ENCODE assay signal across 8 cellular contexts in the genomic region with DNA sequence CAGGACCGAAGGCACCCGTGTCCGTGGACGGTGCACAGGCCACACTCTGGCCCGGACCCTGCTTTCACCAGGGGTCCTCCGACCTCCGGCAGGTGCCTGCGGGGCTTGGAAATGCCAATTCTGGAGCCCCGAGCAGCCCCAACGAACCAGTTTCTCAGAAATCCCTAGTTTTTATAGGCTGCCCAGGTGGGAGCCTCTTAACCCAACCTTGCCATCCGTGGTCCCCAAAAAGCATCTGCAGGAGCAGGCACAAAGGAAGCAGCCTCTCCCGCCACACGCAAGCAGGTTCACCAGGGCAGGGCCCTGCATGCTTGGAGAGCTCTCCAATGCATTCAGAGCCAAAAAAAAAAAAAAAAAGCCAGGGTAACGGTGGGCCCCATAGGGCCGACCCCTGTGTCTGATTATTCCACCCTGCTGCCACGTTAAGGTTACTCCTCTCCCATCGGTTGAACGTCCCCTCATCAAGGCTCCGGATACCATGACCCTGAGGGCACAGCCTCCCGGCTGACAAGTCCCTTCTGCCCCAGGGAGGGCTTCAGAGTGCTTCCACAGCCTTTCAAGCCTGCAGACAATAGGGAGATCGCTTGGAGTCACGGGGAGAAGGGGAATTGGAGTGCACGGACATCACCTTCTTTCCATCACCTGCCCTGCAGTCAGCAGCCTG. TPM values are rescaled to one million over a fixed set of nuclear protein-coding genes. Genes with fewer than 3 reads are reported as not detected.
A peak's percentile ranks its signal among the peaks of the same experiment; 100 is the strongest.
DNase-seq lines count a peak whose midpoint lies in the region; ATAC-seq and TF ChIP-seq lines count a peak whose summit lies in the region.

No MANE protein-coding gene starts in this region.

- peak overlapping the region; percentile 71 for H3K4me3 Mint-ChIP-seq in chondrocyte (ENCODE audit: unreplicated experiment)
- peak overlapping the region; percentile 76 to 92 (median 85) for H3K4me3 Mint-ChIP-seq in naive thymus-derived CD8-positive, alpha-beta T cell

- ATAC-seq in naive thymus-derived CD8-positive, alpha-beta T cell: no peak
- ATAC-seq in GM18861 (IDR thresholded peaks at IDR 0.05; ENCODE audit: unreplicated experiment): no peak
- ATAC-seq in HG02870 (IDR thresholded peaks at IDR 0.05; ENCODE audit: unreplicated experiment): no peak

- H3K9me3 Mint-ChIP-seq in chondrocyte (ENCODE audit: low read depth): no peaks in the 10 kb centered on the region
- H3K9me3 Mint-ChIP-seq in naive thymus-derived CD8-positive, alpha-beta T cell: no peaks in the 10 kb centered on the region

- peak overlapping the region; percentile 57 for H3K4me3 ChIP-seq in AG09309 (ENCODE audit: control insufficient read depth, low read depth, low read length)
- H3K4me3 ChIP-seq in Jurkat, Clone E6-1 (ENCODE audit: low read length): peak overlapping the region; percentile 78

- POLR2A ChIA-PET in naive thymus-derived CD8-positive, alpha-beta T cell (lab: Charles Lee): interaction anchor here (0.6 to 11.7 kb wide), 19 partner anchors 11 to 1185 kb away, joined by 3 to 135 read pairs (median 4); a partner anchor contains a TSS

- peaks cover 68% of the 10 kb centered on the region for H3K4me1 Mint-ChIP-seq in chondrocyte (ENCODE audit: low read depth)
- peaks cover 10 to 45% (median 29%) of the 10 kb centered on the region in 4 donors for H3K4me1 Mint-ChIP-seq in naive thymus-derived CD8-positive, alpha-beta T cell

- DNase-seq in AG09309 (ENCODE audit: low read depth) (no peak), chondrocyte (ENCODE audit: low spot score) (no peak), NCI-H446 treated with DMSO at 0.1 percent for 48 hours (lab: John Stamatoyannopoulos, UW) (no peak)
- no peak for DNase-seq in Jurkat, Clone E6-1 (ENCODE audit: low read depth, low spot score)
- DNase-seq in naive thymus-derived CD8-positive, alpha-beta T cell: no peak
- DNase-seq in activated CD8-positive, alpha-beta memory T cell treated with anti-CD3 and anti-CD28 coated beads for 24 hours: no peak

- no peaks in the 10 kb centered on the region for H3K36me3 Mint-ChIP-seq in chondrocyte (ENCODE audit: low read depth)
- H3K36me3 Mint-ChIP-seq in naive thymus-derived CD8-positive, alpha-beta T cell: no peaks in the 10 kb centered on the region

- H3K27ac Mint-ChIP-seq in chondrocyte (ENCODE audit: unreplicated experiment): peak overlapping the region; percentile 54
- H3K27ac Mint-ChIP-seq in naive thymus-derived CD8-positive, alpha-beta T cell: peak overlapping the region; percentile 48 to 90 (median 80)

- TF ChIP-seq CTCF in AG09309 (IDR thresholded peaks at IDR 0.05; ENCODE audit: control insufficient read depth, insufficient read depth, low read depth, low read length, missing control alignments) (no peak), chondrocyte (IDR thresholded peaks at IDR 0.05) (no peak)

- H3K27me3 Mint-ChIP-seq in chondrocyte (ENCODE audit: low read depth): no peaks in the 10 kb centered on the region
- H3K27me3 Mint-ChIP-seq in naive thymus-derived CD8-positive, alpha-beta T cell: no peaks in the 10 kb centered on the region

RNA-seq across cellular contexts. Expression of a gene that starts 0.8 kb away (rescaled TPM):
- 16.9 TPM for polyA plus RNA-seq in Jurkat, Clone E6-1 (2012; ENCODE audit: insufficient read depth, insufficient read length)
- 19.5 to 20.0 TPM (median 19.7 TPM) in 3 replicates for total RNA-seq in chondrocyte
- 10 to 100 TPM; 10.1 TPM for total RNA-seq in naive thymus-derived CD8-positive, alpha-beta T cell
- under 1 TPM; 0.15 to 0.42 (median 0.39) TPM for polyA plus RNA-seq in naive thymus-derived CD8-positive, alpha-beta T cell

RNA-seq across cellular contexts. Expression of a gene that starts 4.1 kb away (rescaled TPM):
- polyA plus RNA-seq in Jurkat, Clone E6-1 (2012; ENCODE audit: insufficient read depth, insufficient read length): 38.4 TPM
- total RNA-seq in chondrocyte: 34.9 to 36.8 TPM (median 36.7 TPM) in 3 replicates
- total RNA-seq in naive thymus-derived CD8-positive, alpha-beta T cell: 10 to 100 TPM; 42.7 to 43.0 TPM
- polyA plus RNA-seq in naive thymus-derived CD8-positive, alpha-beta T cell: 100 to 1,000 TPM; 128 to 163 (median 155) TPM

RNA-seq across cellular contexts. Expression of a gene that starts 4.2 kb away (rescaled TPM):
- 34.2 TPM for polyA plus RNA-seq in Jurkat, Clone E6-1 (2012; ENCODE audit: insufficient read depth, insufficient read length)
- total RNA-seq in chondrocyte: 10.8 to 17.7 TPM (median 13.2 TPM) in 3 replicates
- total RNA-seq in naive thymus-derived CD8-positive, alpha-beta T cell: 10 to 100 TPM; 35.0 to 39.8 TPM
- polyA plus RNA-seq in naive thymus-derived CD8-positive, alpha-beta T cell: 1 to 10 TPM; 2.4 to 9.5 (median 5.7) TPM

RNA-seq across cellular contexts. Expression of a gene that starts 12.9 kb away (rescaled TPM):
- 137 TPM for polyA plus RNA-seq in Jurkat, Clone E6-1 (2012; ENCODE audit: insufficient read depth, insufficient read length)
- total RNA-seq in chondrocyte: 54.5 to 57.8 TPM (median 55.5 TPM) in 3 replicates
- total RNA-seq in naive thymus-derived CD8-positive, alpha-beta T cell: 10 to 100 TPM; 39.2 to 43.4 TPM
- 100 to 1,000 TPM in 2 of 3 donors, 10 to 100 TPM in 1; 97.8 to 123 (median 119) TPM for polyA plus RNA-seq in naive thymus-derived CD8-positive, alpha-beta T cell

RNA-seq across cellular contexts. Expression of a gene that starts 13.0 kb away (rescaled TPM):
- 63.8 TPM for polyA plus RNA-seq in Jurkat, Clone E6-1 (2012; ENCODE audit: insufficient read depth, insufficient read length)
- 40.3 to 62.6 TPM (median 41.0 TPM) in 3 replicates for total RNA-seq in chondrocyte
- total RNA-seq in naive thymus-derived CD8-positive, alpha-beta T cell: 100 to 1,000 TPM; 143 to 146 TPM
- 1 to 10 TPM; 3.4 to 5.9 (median 4.3) TPM for polyA plus RNA-seq in naive thymus-derived CD8-positive, alpha-beta T cell
